In genomic region chr6:168417158-168417557, GRCh38 we compare ENCODE assay signal across 16 cellular contexts. TPM values are rescaled to one million over a fixed set of nuclear protein-coding genes. Genes with fewer than 3 reads are reported as not detected.
DNase-seq lines count a peak whose midpoint lies in the region; ATAC-seq and TF ChIP-seq lines count a peak whose summit lies in the region.
"Had no signal": no experiment of that assay in that cellular context is flagged by ENCODE, and none has a peak within 500 bp of the region (broad histone marks: within the 10 kb centered on the region; RNA-seq: fewer than 3 reads in every experiment).

No MANE protein-coding gene starts in this region.

- H3K4me1 ChIP-seq in right lobe of liver = no peaks in the 10 kb centered on the region
- H3K4me1 ChIP-seq in sigmoid colon = peaks cover 0 to 12% (median 0%) of the 10 kb centered on the region in 4 donors
- H3K4me1 ChIP-seq: body of pancreas had no signal

- DNase-seq in COLO668 (lab: John Stamatoyannopoulos, UW; ENCODE audit: unreplicated experiment) (peak; percentile 61), MV-4-11 (lab: John Stamatoyannopoulos, UW) (peak; percentile 2), WERI-Rb-1 (no peak), right lobe of liver (no peak), UCSD-AML1 (lab: John Stamatoyannopoulos, UW; ENCODE audit: unreplicated experiment) (no peak), sigmoid colon (no peak), anterior cingulate cortex (lab: John Stamatoyannopoulos, UW) (no peak), NCI-H1048 (lab: John Stamatoyannopoulos, UW) (no peak)
- DNase-seq: dorsolateral prefrontal cortex, GOT3, KBM-7, mammary epithelial cell had no signal

- no peak overlapping the region for H3K27ac ChIP-seq in WERI-Rb-1
- no peak overlapping the region for H3K27ac ChIP-seq in right lobe of liver
- peak overlapping the region in 2 of 4 donors; percentile 1 to 11 for H3K27ac ChIP-seq in sigmoid colon
- H3K27ac ChIP-seq: body of pancreas, dorsolateral prefrontal cortex had no signal

- H3K27me3 ChIP-seq in WERI-Rb-1 (ENCODE audit: insufficient read depth, low read depth, severe bottlenecking) = no peaks in the 10 kb centered on the region
- no peaks in the 10 kb centered on the region for H3K27me3 ChIP-seq in right lobe of liver
- H3K27me3 ChIP-seq in sigmoid colon = no peaks in the 10 kb centered on the region
- H3K27me3 ChIP-seq: body of pancreas had no signal

- 73% methylated on average over 2 of the region's 11 CpGs for WGBS in right lobe of liver (ENCODE audit: insufficient coverage, low coverage, low lambda C conversion rate, missing lambda C conversion rate)
- 28 to 58% methylated on average over 11 of the region's 11 CpGs for WGBS in sigmoid colon, 2 donors

- ATAC-seq in right lobe of liver = peak in 3 of 4 donors; percentile 27 to 39 (median 37)
- ATAC-seq: body of pancreas, SK-N-SH treated with all-trans-retinoic acid at 6 μM for 48 hours had no signal

- H3K4me3 ChIP-seq in WERI-Rb-1 (ENCODE audit: low read depth, low read length) = no peak overlapping the region
- no peak overlapping the region for H3K4me3 ChIP-seq in right lobe of liver
- H3K4me3 ChIP-seq in sigmoid colon = no peak overlapping the region
- H3K4me3 ChIP-seq: body of pancreas, dorsolateral prefrontal cortex had no signal

- no peak for TF ChIP-seq EP300 in sigmoid colon (IDR thresholded peaks at IDR 0.05)

- H3K9me3 ChIP-seq in WERI-Rb-1 (ENCODE audit: severe bottlenecking) (no peaks in the 10 kb centered on the region), right lobe of liver (no peaks in the 10 kb centered on the region), sigmoid colon (no peaks in the 10 kb centered on the region)
- H3K9me3 ChIP-seq: body of pancreas had no signal

- TF ChIP-seq POLR2A in right lobe of liver (IDR thresholded peaks at IDR 0.05) (no peak), sigmoid colon (IDR thresholded peaks at IDR 0.05) (no peak)

- no peaks in the 10 kb centered on the region for H3K36me3 ChIP-seq in WERI-Rb-1
- H3K36me3 ChIP-seq in right lobe of liver = no peaks in the 10 kb centered on the region
- no peaks in the 10 kb centered on the region for H3K36me3 ChIP-seq in sigmoid colon

- intact Hi-C loops in right lobe of liver (cut with DNase I) = no loop called here
- intact Hi-C loops in sigmoid colon (cut with DNase I) = no loop called here

- TF ChIP-seq CTCF in WERI-Rb-1 (IDR thresholded peaks at IDR 0.05; ENCODE audit: low read depth, low read length) (0 out of 2 replicates have a peak, but pooled peaks have one; percentile 14), right lobe of liver (IDR thresholded peaks at IDR 0.05) (no peak), sigmoid colon (IDR thresholded peaks at IDR 0.05) (no peak)

RNA-seq across cellular contexts. Expression of gene SMOC2, which starts 23.8 kb away (rescaled TPM):
- total RNA-seq in right lobe of liver (1 to 10 TPM in 3 of 6 experiments, under 1 TPM in 3; 0.42 to 3.5 (median 1.2) TPM), sigmoid colon (100 to 1,000 TPM in 1 of 4 donors, 10 to 100 TPM in 3; 23.9 to 130 (median 52.9) TPM)
- polyA plus RNA-seq in sigmoid colon = 10 to 100 TPM in 1 of 3 donors, 1 to 10 TPM in 2; 4.2 to 33.5 (median 6.2) TPM
- total RNA-seq: activated CD8-positive, alpha-beta memory T cell treated with anti-CD3 and anti-CD28 coated beads for 36 hours; fibroblast of lung; mammary epithelial cell had no signal
- polyA plus RNA-seq: fibroblast of lung, mammary epithelial cell had no signal

Comparison
In these comparisons a context has a peak if more than half of its experiments do, and no peak if none do; other contexts are left out.
1. DNase-seq: peak in COLO668 (single experiment) and MV-4-11 (single experiment); none in WERI-Rb-1 (single experiment), right lobe of liver (0 of 3), UCSD-AML1 (single experiment), sigmoid colon (single experiment), anterior cingulate cortex (0 of 58) and NCI-H1048 (single experiment).
2. RNA of gene SMOC2, which starts 23.8 kb away (total RNA-seq): 23.9 to 130 TPM in sigmoid colon; 0.42 to 3.5 TPM in right lobe of liver; every median in the first group is over 4 times any median in the second.